Comparison of ENCODE assay signal across 9 cellular contexts in the genomic region with DNA sequence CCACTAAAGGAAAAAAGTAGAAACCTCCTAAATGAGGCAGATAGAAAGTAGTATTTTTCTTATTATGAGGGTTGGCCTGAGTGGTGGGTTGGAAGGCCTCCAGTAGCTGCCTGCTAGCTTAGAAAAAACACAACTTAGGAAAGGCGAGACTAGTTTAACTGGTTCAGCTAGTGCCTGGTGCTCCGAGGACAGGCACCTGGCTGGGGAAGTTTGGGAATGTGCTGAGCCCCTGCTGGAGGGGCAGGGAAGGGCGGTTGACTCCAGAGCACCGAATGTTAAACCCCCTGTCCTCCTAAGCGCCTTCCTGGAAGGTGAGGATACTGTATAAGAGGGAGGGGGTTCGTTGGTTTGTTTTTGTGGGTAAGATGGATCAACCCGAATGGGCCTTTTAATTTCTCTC. TPM values are rescaled to one million over a fixed set of nuclear protein-coding genes. Genes with fewer than 3 reads are reported as not detected.
DNase-seq lines count a peak whose midpoint lies in the region; ATAC-seq and TF ChIP-seq lines count a peak whose summit lies in the region.
"Had no signal": no experiment of that assay in that cellular context is flagged by ENCODE, and none has a peak within 500 bp of the region (broad histone marks: within the 10 kb centered on the region; RNA-seq: fewer than 3 reads in every experiment).

No MANE protein-coding gene starts in this region.

- H3K27me3 ChIP-seq in Caco-2 (replicated peaks; ENCODE audit: control insufficient read depth, insufficient read depth, low read length): no peaks in the 10 kb centered on the region
- no peaks in the 10 kb centered on the region for H3K27me3 ChIP-seq in colonic mucosa

- POLR2A ChIA-PET in Caco-2 (lab: Charles Lee): interaction anchor here (0.5 to 1.4 kb wide), 3 partner anchors 26 to 98 kb away, joined by 3 to 12 read pairs (median 4); a partner anchor contains a TSS

- CTCF ChIA-PET in Caco-2 (lab: Charles Lee): interaction anchor here (0.6 to 2.0 kb wide), 6 partner anchors 9 to 112 kb away, joined by 3 to 24 read pairs (median 10); a partner anchor contains a TSS

- intact Hi-C loops in Caco-2 (cut with micrococcal nuclease; ENCODE audit: unreplicated experiment): loop anchor here (1.0 to 2.0 kb wide), 4 partner anchors 14 to 98 kb away; no protein-coding TSS in a partner anchor
- intact Hi-C loops in colonic mucosa (cut with DNase I): no loop called here

- no peaks in the 10 kb centered on the region for H3K9me3 ChIP-seq in Caco-2
- no peaks in the 10 kb centered on the region for H3K9me3 ChIP-seq in colonic mucosa

- H3K36me3 Mint-ChIP-seq in Caco-2 (ENCODE audit: insufficient read depth, unreplicated experiment): peaks cover 27% of the 10 kb centered on the region
- no peaks in the 10 kb centered on the region for H3K36me3 Mint-ChIP-seq in neural crest cell (ENCODE audit: low read depth)
- H3K36me3 Mint-ChIP-seq: IgD-negative memory B cell had no signal

- H3K36me3 ChIP-seq in Caco-2 (ENCODE audit: control insufficient read depth, insufficient read depth, low read length): peaks cover 1% of the 10 kb centered on the region
- H3K36me3 ChIP-seq in colonic mucosa: no peaks in the 10 kb centered on the region

- H3K4me3 ChIP-seq in Caco-2 (ENCODE audit: low read depth, low read length) (no peak overlapping the region), colonic mucosa (no peak overlapping the region)

- H3K27ac ChIP-seq in colonic mucosa: no peak overlapping the region

- no TSS peak for BruUV-seq in Caco-2 (replicated peaks; lab: Mats Ljungman, UMichigan)

- peak; percentile 85 to 90 for DNase-seq in Caco-2
- DNase-seq in HuH-7.5 (ENCODE audit: low spot score): peak; percentile 74
- peak; percentile 50 for DNase-seq in colonic mucosa
- DNase-seq in neural crest cell (ENCODE audit: low read depth, low spot score): no peak
- DNase-seq in NAMALWA (ENCODE audit: low spot score): no peak
- DNase-seq in NCI-H526 treated with DMSO at 0.1 percent for 48 hours (lab: John Stamatoyannopoulos, UW): no peak

- TF ChIP-seq CTCF in Caco-2 (IDR thresholded peaks at IDR 0.05; ENCODE audit: insufficient read depth in 1 of 2, low read depth in 1 of 2, low read length in 1 of 2, severe bottlenecking in 1 of 2, unreplicated experiment in 1 of 2): peak; percentile 79 to 87
- TF ChIP-seq CTCF in colonic mucosa (IDR thresholded peaks at IDR 0.05): no peak
- TF ChIP-seq CTCF in neural crest cell (conservative IDR thresholded peaks at IDR 0.05): peak; percentile 64

- H3K9me3 Mint-ChIP-seq in Caco-2 (ENCODE audit: unreplicated experiment) (no peaks in the 10 kb centered on the region), neural crest cell (no peaks in the 10 kb centered on the region)
- H3K9me3 Mint-ChIP-seq: IgD-negative memory B cell had no signal

- H3K4me1 Mint-ChIP-seq in Caco-2 (ENCODE audit: low read depth, unreplicated experiment): peaks cover 24% of the 10 kb centered on the region
- H3K4me1 Mint-ChIP-seq in neural crest cell: peaks cover 44% of the 10 kb centered on the region

- no peak for ATAC-seq in GM18861 (IDR thresholded peaks at IDR 0.05; ENCODE audit: unreplicated experiment)
- no peak for ATAC-seq in HG02852 (IDR thresholded peaks at IDR 0.05; ENCODE audit: unreplicated experiment)

- H3K27me3 Mint-ChIP-seq in Caco-2 (ENCODE audit: insufficient read depth, unreplicated experiment) (no peaks in the 10 kb centered on the region), neural crest cell (ENCODE audit: low read depth) (no peaks in the 10 kb centered on the region)

- H3K4me1 ChIP-seq in Caco-2 (peaks cover 29% of the 10 kb centered on the region), colonic mucosa (no peaks in the 10 kb centered on the region)

- peak overlapping the region; percentile 84 for H3K27ac Mint-ChIP-seq in Caco-2 (ENCODE audit: unreplicated experiment)
- no peak overlapping the region for H3K27ac Mint-ChIP-seq in neural crest cell (ENCODE audit: unreplicated experiment)

- H3K4me3 Mint-ChIP-seq in Caco-2 (ENCODE audit: unreplicated experiment) (no peak overlapping the region), neural crest cell (no peak overlapping the region)
- H3K4me3 Mint-ChIP-seq: IgD-negative memory B cell had no signal

- H3K9ac ChIP-seq in colonic mucosa (ENCODE audit: low read depth in 2 of 2, low read length in 2 of 2): peak overlapping the region in 1 of 2 donors; percentile 5

RNA-seq across cellular contexts. Expression of a gene that starts 19.9 kb away (rescaled TPM):
- total RNA-seq in Caco-2 (2022): 4.1 and 4.5 TPM in 2 replicates
- total RNA-seq in colonic mucosa: 100 to 1,000 TPM in 1 of 2 donors, 10 to 100 TPM in 1; 31.4 to 105 TPM
- 0.56 TPM in 1 of 2 replicates, not detected in the other for total RNA-seq in neural crest cell

RNA-seq across cellular contexts. Expression of a gene that starts 51.6 kb away (rescaled TPM):
- total RNA-seq in Caco-2 (2022) (11.4 and 14.2 TPM in 2 replicates), colonic mucosa (1 to 10 TPM; 4.3 to 9.9 TPM), neural crest cell (22.9 and 26.7 TPM in 2 replicates)

Comparison
In these comparisons a context has a peak if more than half of its experiments do, and no peak if none do; other contexts are left out.
1. DNase-seq: peak in Caco-2 (2 of 2), HuH-7.5 (single experiment) and colonic mucosa (single experiment); none in neural crest cell (single experiment), NAMALWA (single experiment) and NCI-H526 treated with DMSO at 0.1 percent for 48 hours (single experiment).